Comparison of ENCODE assay signal across 8 cellular contexts in the genomic region with DNA sequence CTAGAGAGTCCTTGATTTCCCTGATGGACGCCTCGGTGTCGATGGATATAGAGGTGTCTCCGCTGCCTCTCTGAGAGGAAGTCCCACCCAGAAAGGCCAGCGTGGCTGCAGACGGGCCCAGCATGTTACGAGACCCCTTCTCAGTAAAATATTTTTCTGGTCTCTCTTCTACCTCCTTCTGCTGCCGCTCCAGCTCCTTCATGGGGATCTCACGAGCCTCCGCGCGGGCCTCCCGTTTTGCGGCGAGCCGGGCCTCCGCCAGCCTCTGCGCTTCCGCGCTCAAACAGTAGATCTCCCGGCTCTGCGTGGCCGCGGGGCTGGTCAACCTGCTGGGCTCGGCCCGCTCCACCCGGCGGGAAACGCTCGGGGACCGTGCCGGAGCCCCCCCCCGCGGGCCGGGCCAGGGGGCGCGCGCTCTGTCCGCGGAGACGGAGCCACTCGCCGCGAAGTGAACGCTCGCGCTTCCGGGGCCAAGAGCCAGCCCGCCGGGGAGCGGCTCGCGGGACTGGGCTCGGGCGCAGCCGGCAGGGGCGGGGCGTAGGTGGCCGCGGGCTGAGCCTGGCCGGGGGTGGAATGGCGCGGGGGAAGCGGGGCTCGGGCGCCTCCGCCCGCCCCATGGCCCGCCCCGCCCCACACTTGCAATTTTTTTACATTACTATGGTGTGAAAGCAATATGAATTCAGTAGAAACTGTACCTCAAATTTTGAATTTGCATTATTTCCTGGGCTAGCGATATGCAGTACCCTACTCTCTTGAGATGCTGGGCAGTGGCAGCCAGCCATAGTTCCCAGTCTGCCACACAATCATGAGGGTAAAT. TPM values are rescaled to one million over a fixed set of nuclear protein-coding genes. Genes with fewer than 3 reads are reported as not detected.
DNase-seq lines count a peak whose midpoint lies in the region; ATAC-seq and TF ChIP-seq lines count a peak whose summit lies in the region.

No MANE protein-coding gene starts in this region.

- H3K4me3 Mint-ChIP-seq in endodermal cell (peak overlapping the region; percentile 58), mesothelial cell of epicardium (peak overlapping the region; percentile 72)

- no peaks in the 10 kb centered on the region for H3K36me3 ChIP-seq in endodermal cell (ENCODE audit: control insufficient read depth, insufficient read depth, low read length)

- no peak overlapping the region for H3K27ac ChIP-seq in endodermal cell (ENCODE audit: low read depth, low read length)

- H3K4me3 ChIP-seq in AG04449 (ENCODE audit: low read depth, low read length): peak overlapping the region; percentile 59
- H3K4me3 ChIP-seq in endodermal cell (ENCODE audit: low read length): peak overlapping the region; percentile 78

- CTCF ChIA-PET in AG04449 (lab: Yijun Ruan, JAX): interaction anchor here (0.6 to 1.1 kb wide), 4 partner anchors 27 to 156 kb away, joined by 3 to 4 read pairs (median 4); no protein-coding TSS in a partner anchor

- H3K9ac ChIP-seq in endodermal cell (ENCODE audit: extremely low read depth, low read length, poor library complexity, severe bottlenecking): peak overlapping the region; percentile 47

- no peaks in the 10 kb centered on the region for H3K4me1 ChIP-seq in endodermal cell (ENCODE audit: control insufficient read depth, insufficient read depth, low read length)

- POLR2A ChIA-PET in AG04449 (lab: Yijun Ruan, JAX): interaction anchor here (0.8 kb wide), 1 partner anchor 113 kb away, joined by 3 read pairs; the partner anchor contains the start of gene PIK3CA

- H3K27me3 Mint-ChIP-seq in endodermal cell (ENCODE audit: insufficient read depth): peaks cover 21% of the 10 kb centered on the region
- no peaks in the 10 kb centered on the region for H3K27me3 Mint-ChIP-seq in mesothelial cell of epicardium (ENCODE audit: low read depth)

- H3K4me1 Mint-ChIP-seq in endodermal cell: no peaks in the 10 kb centered on the region
- H3K4me1 Mint-ChIP-seq in mesothelial cell of epicardium: peaks cover 14% of the 10 kb centered on the region

- 17 to 52% methylated on average over 21 to 71 of the region's 71 CpGs for WGBS in endodermal cell (ENCODE audit: insufficient coverage in 1 of 2, insufficient read length in 1 of 2), 2 experiments

- H3K9me3 Mint-ChIP-seq in endodermal cell: peaks cover 26% of the 10 kb centered on the region
- peaks cover 32% of the 10 kb centered on the region for H3K9me3 Mint-ChIP-seq in mesothelial cell of epicardium

- ATAC-seq in GM18520 (IDR thresholded peaks at IDR 0.05; ENCODE audit: unreplicated experiment) (peak; percentile 70), HG03045 (IDR thresholded peaks at IDR 0.05; ENCODE audit: unreplicated experiment) (peak; percentile 95)

- H3K36me3 Mint-ChIP-seq in endodermal cell (ENCODE audit: low read depth): peaks cover 7% of the 10 kb centered on the region
- H3K36me3 Mint-ChIP-seq in mesothelial cell of epicardium: peaks cover 23% of the 10 kb centered on the region

- H3K27me3 ChIP-seq in endodermal cell (ENCODE audit: control insufficient read depth, insufficient read depth, low read length, poor library complexity, severe bottlenecking): peaks cover 4% of the 10 kb centered on the region

- H3K9me3 ChIP-seq in endodermal cell (ENCODE audit: control insufficient read depth, low read length): peaks cover 8% of the 10 kb centered on the region

- H3K27ac Mint-ChIP-seq in endodermal cell (no peak overlapping the region), mesothelial cell of epicardium (peak overlapping the region; percentile 61)

- TF ChIP-seq CTCF in AG04449 (IDR thresholded peaks at IDR 0.05; ENCODE audit: insufficient read depth, low read length, missing control alignments): no peak
- TF ChIP-seq CTCF in endodermal cell (conservative IDR thresholded peaks at IDR 0.05): no peak
- no peak for TF ChIP-seq CTCF in mesothelial cell of epicardium (IDR thresholded peaks at IDR 0.05; ENCODE audit: unreplicated experiment)

- DNase-seq in AG04449 (ENCODE audit: low read depth, low spot score) (no peak), NCI-H345 treated with DMSO at 0.1 percent for 48 hours (lab: John Stamatoyannopoulos, UW; ENCODE audit: unreplicated experiment) (peak; percentile 47), endodermal cell (peak; percentile 88), mesothelial cell of epicardium (ENCODE audit: low spot score in 2 of 2, unreplicated experiment in 2 of 2) (peak; percentile 58 to 76)
- DNase-seq in activated CD8-positive, alpha-beta memory T cell treated with anti-CD3 and anti-CD28 coated beads for 48 hours (ENCODE audit: low read depth in 2 of 3, low spot score in 2 of 3): peak; percentile 30 to 50 (median 31)
- DNase-seq in stimulated activated CD8-positive, alpha-beta memory T cell treated with anti-CD3 and anti-CD28 coated beads, Interleukin-15, amount 100 ng/mL, for 48 hours (ENCODE audit: low read depth in 2 of 2): peak; percentile 56 to 59

RNA-seq across cellular contexts. Expression of gene KCNMB3, which starts 10.2 kb away (rescaled TPM):
- total RNA-seq in endodermal cell (1 to 10 TPM; 2.4 to 2.6 TPM), mesothelial cell of epicardium (4.1 to 5.2 TPM (median 4.9 TPM) in 3 replicates)
- 2.2 TPM for polyA plus RNA-seq in endodermal cell (2013, experiment 1 of 2)
- polyA plus RNA-seq in endodermal cell (2013, experiment 2 of 2): 1.9 TPM
